ENCODE assay signal across 23 cellular contexts in the genomic region with DNA sequence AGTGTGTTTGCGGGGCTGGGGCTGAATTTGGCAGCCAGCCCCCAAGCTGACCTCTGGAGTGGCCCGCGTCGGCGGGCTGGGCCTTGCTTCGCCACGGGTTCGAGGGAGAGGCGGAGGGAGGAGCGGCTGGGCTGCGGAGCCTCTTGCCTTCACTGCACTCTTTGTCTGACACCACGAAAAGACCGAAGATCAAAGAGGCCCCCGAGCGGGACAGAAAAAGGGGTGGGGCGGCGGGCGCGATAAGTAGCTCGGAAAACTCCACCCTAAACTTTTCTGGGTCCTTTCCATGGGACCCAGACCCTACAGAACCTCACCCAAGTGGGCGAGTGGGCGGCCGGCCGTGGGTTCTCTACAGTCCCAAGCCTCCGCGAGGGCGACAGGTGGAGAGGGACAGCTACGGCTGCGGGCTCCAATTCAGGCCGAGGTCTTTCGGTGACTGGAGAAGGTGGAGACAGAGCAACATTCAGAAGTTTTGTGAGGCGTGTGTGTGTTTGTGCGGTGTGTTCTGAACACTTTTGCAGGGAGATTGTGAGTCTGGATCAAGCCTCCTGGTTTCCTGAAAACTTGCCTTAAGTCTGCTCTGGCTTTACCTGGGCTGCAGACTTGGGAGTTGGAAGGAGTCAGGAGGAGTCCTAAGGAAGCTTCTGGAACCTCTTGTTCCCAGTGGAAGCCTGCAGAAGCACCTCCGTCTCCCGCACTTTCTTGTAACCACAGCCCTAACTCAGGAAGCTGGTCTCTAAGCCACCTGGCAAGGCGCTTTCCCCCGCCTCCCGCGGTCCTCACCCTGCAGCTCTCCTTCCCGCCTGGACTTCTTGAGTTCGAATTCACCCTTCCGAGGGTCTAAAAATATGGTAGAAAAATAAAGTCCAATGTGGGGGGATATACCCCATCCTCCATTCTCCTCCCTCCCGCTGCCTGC. TPM values are rescaled to one million over a fixed set of nuclear protein-coding genes. Genes with fewer than 3 reads are reported as not detected.
DNase-seq lines count a peak whose midpoint lies in the region; ATAC-seq and TF ChIP-seq lines count a peak whose summit lies in the region.
"Had no signal": no experiment of that assay in that cellular context is flagged by ENCODE, and none has a peak within 500 bp of the region (broad histone marks: within the 10 kb centered on the region; RNA-seq: fewer than 3 reads in every experiment).

No MANE protein-coding gene starts in this region.

- CTCF ChIA-PET in activated naive CD4-positive, alpha-beta T cell treated with anti-CD3 and anti-CD28 coated beads, Interleukin-2, amount 10 ng/mL, durations not matched to agents 7 days and 5 days (lab: Charles Lee): interaction anchor here (0.5 kb wide), 1 partner anchor 676 kb away, joined by 4 read pairs; no protein-coding TSS in a partner anchor
- CTCF ChIA-PET in activated naive CD4-positive, alpha-beta T cell treated with anti-CD3 and anti-CD28 coated beads for 36 hours (lab: Charles Lee): interaction anchor here (0.6 kb wide), 2 partner anchors 32 to 245 kb away, joined by 3 read pairs; no protein-coding TSS in a partner anchor
- CTCF ChIA-PET in HEK293 (lab: Yijun Ruan, JAX): interaction anchor here (1.0 to 1.2 kb wide), 2 partner anchors 36 to 48 kb away, joined by 3 to 5 read pairs; no protein-coding TSS in a partner anchor

- H3K4me1 ChIP-seq in HEK293 (ENCODE audit: control insufficient read depth, insufficient read depth, low read length): peaks cover 14% of the 10 kb centered on the region
- H3K4me1 ChIP-seq: uterus had no signal

- TF ChIP-seq CTCF in HEK293 (tag by site-specific recombination; IDR thresholded peaks at IDR 0.05): no peak
- TF ChIP-seq CTCF in endothelial cell (IDR thresholded peaks at IDR 0.05; ENCODE audit: unreplicated experiment): no peak

- no peak overlapping the region for H3K27ac Mint-ChIP-seq in activated naive CD4-positive, alpha-beta T cell treated with anti-CD3 and anti-CD28 coated beads, Interleukin-2, amount 10 ng/mL, durations not matched to agents 7 days and 5 days
- no peak overlapping the region for H3K27ac Mint-ChIP-seq in activated naive CD4-positive, alpha-beta T cell treated with anti-CD3 and anti-CD28 coated beads for 36 hours
- H3K27ac Mint-ChIP-seq in endothelial cell (ENCODE audit: unreplicated experiment): no peak overlapping the region
- H3K27ac Mint-ChIP-seq in stimulated activated naive B cell treated with anti-CD40 and anti-IgM and Interleukin-4, amounts not matched to agents 10 μg/mL and 1 μg/mL and 100 μg/mL, for 72 hours: peak overlapping the region; percentile 10
- H3K27ac Mint-ChIP-seq: activated T-helper 1 cell treated with anti-CD3 and anti-CD28 coated beads, Interleukin-12 subunit alpha, Interleukin-12 subunit beta, Interleukin-2, Interleukin-4 antibody, amounts not matched to agents 30 ng/mL and 10 ng/mL and 1 ng/mL, durations not matched to agents 14 hours and 24 hours and 36 hours; HFFc6; stimulated activated naive CD8-positive, alpha-beta T cell treated with anti-CD3 and anti-CD28 coated beads, Interleukin-15, Interleukin-2, amounts not matched to agents 100 ng/mL and 50 ng/mL, for 24 hours had no signal

- no peak for TF ChIP-seq POLR2A in erythroblast (IDR thresholded peaks at IDR 0.05; ENCODE audit: low read length)

- peaks cover 32% of the 10 kb centered on the region for H3K4me1 Mint-ChIP-seq in activated naive CD4-positive, alpha-beta T cell treated with anti-CD3 and anti-CD28 coated beads, Interleukin-2, amount 10 ng/mL, durations not matched to agents 7 days and 5 days
- peaks cover 48% of the 10 kb centered on the region for H3K4me1 Mint-ChIP-seq in activated naive CD4-positive, alpha-beta T cell treated with anti-CD3 and anti-CD28 coated beads for 36 hours (ENCODE audit: low read depth)
- peaks cover 33% of the 10 kb centered on the region for H3K4me1 Mint-ChIP-seq in endothelial cell (ENCODE audit: unreplicated experiment)
- peaks cover 10 to 19% of the 10 kb centered on the region in 2 donors for H3K4me1 Mint-ChIP-seq in stimulated activated naive B cell treated with anti-CD40 and anti-IgM and Interleukin-4, amounts not matched to agents 10 μg/mL and 1 μg/mL and 100 μg/mL, for 72 hours

- POLR2A ChIA-PET in HEK293 (lab: Yijun Ruan, JAX): no interaction called here

- DNase-seq in activated naive CD4-positive, alpha-beta T cell treated with anti-CD3 and anti-CD28 coated beads, Interleukin-2, amount 10 ng/mL, durations not matched to agents 7 days and 5 days: peak; percentile 34
- DNase-seq in activated naive CD4-positive, alpha-beta T cell treated with anti-CD3 and anti-CD28 coated beads for 36 hours: no peak
- DNase-seq in endothelial cell (ENCODE audit: low spot score) (no peak), midbrain (lab: John Stamatoyannopoulos, UW) (no peak), NCI-H1436 (lab: John Stamatoyannopoulos, UW) (no peak), erythroblast (lab: John Stamatoyannopoulos, UW) (no peak)
- DNase-seq in stimulated activated naive B cell treated with anti-CD40 and anti-IgM and Interleukin-4, amounts not matched to agents 10 μg/mL and 1 μg/mL and 100 μg/mL, for 72 hours: no peak
- DNase-seq: activated CD4-positive, CD25-positive, alpha-beta regulatory T cell treated with anti-CD3 and anti-CD28 coated beads, Interleukin-2, amount 50 U/mL, for 72 hours; HFFc6; islet precursor cell; KG1; mesenchymal stem cell; NCI-H1092; NK-92 treated with Interleukin-12 subunit alpha and Interleukin-12 subunit beta, amount 100 ng/mL, for 24 hours; uterus had no signal

- H3K36me3 Mint-ChIP-seq in activated naive CD4-positive, alpha-beta T cell treated with anti-CD3 and anti-CD28 coated beads, Interleukin-2, amount 10 ng/mL, durations not matched to agents 7 days and 5 days: peaks cover 3% of the 10 kb centered on the region
- H3K36me3 Mint-ChIP-seq in activated naive CD4-positive, alpha-beta T cell treated with anti-CD3 and anti-CD28 coated beads for 36 hours (ENCODE audit: low read depth): no peaks in the 10 kb centered on the region
- peaks cover 6% of the 10 kb centered on the region for H3K36me3 Mint-ChIP-seq in endothelial cell (ENCODE audit: low read depth, unreplicated experiment)
- peaks cover 2 to 4% of the 10 kb centered on the region in 2 donors for H3K36me3 Mint-ChIP-seq in stimulated activated naive B cell treated with anti-CD40 and anti-IgM and Interleukin-4, amounts not matched to agents 10 μg/mL and 1 μg/mL and 100 μg/mL, for 72 hours

- intact Hi-C loops in activated naive CD4-positive, alpha-beta T cell treated with anti-CD3 and anti-CD28 coated beads for 36 hours (cut with micrococcal nuclease): no loop called here

- H3K9me3 ChIP-seq in HEK293 (ENCODE audit: control insufficient read depth, insufficient read depth, low read depth, low read length): no peaks in the 10 kb centered on the region
- H3K9me3 ChIP-seq: uterus had no signal

- peak overlapping the region; percentile 49 for H3K4me3 Mint-ChIP-seq in activated naive CD4-positive, alpha-beta T cell treated with anti-CD3 and anti-CD28 coated beads, Interleukin-2, amount 10 ng/mL, durations not matched to agents 7 days and 5 days
- H3K4me3 Mint-ChIP-seq in activated naive CD4-positive, alpha-beta T cell treated with anti-CD3 and anti-CD28 coated beads for 36 hours: no peak overlapping the region
- peak overlapping the region; percentile 66 for H3K4me3 Mint-ChIP-seq in endothelial cell (ENCODE audit: unreplicated experiment)
- H3K4me3 Mint-ChIP-seq in stimulated activated naive B cell treated with anti-CD40 and anti-IgM and Interleukin-4, amounts not matched to agents 10 μg/mL and 1 μg/mL and 100 μg/mL, for 72 hours: no peak overlapping the region
- H3K4me3 Mint-ChIP-seq: activated T-helper 1 cell treated with anti-CD3 and anti-CD28 coated beads, Interleukin-12 subunit alpha, Interleukin-12 subunit beta, Interleukin-2, Interleukin-4 antibody, amounts not matched to agents 30 ng/mL and 10 ng/mL and 1 ng/mL, durations not matched to agents 14 hours and 24 hours and 36 hours; HFFc6; stimulated activated naive CD8-positive, alpha-beta T cell treated with anti-CD3 and anti-CD28 coated beads, Interleukin-15, Interleukin-2, amounts not matched to agents 100 ng/mL and 50 ng/mL, for 24 hours had no signal

- no peak for ATAC-seq in stimulated activated naive B cell treated with anti-CD40 and anti-IgM and Interleukin-4, amounts not matched to agents 10 μg/mL and 1 μg/mL and 100 μg/mL, for 72 hours (replicated peaks)

- H3K4me3 ChIP-seq in HEK293 (ENCODE audit: low read depth, low read length): no peak overlapping the region
- H3K4me3 ChIP-seq: uterus had no signal

- H3K36me3 ChIP-seq in HEK293 (ENCODE audit: control insufficient read depth in 2 of 2, insufficient read depth in 1 of 2, low read length in 2 of 2): no peaks in the 10 kb centered on the region
- H3K36me3 ChIP-seq: uterus had no signal

- H3K27ac ChIP-seq in HEK293 (ENCODE audit: extremely low read depth, low read depth, low read length): no peak overlapping the region
- H3K27ac ChIP-seq: coronary artery, skin epidermis, uterus had no signal

- no peaks in the 10 kb centered on the region for H3K9me3 Mint-ChIP-seq in activated naive CD4-positive, alpha-beta T cell treated with anti-CD3 and anti-CD28 coated beads, Interleukin-2, amount 10 ng/mL, durations not matched to agents 7 days and 5 days
- H3K9me3 Mint-ChIP-seq in activated naive CD4-positive, alpha-beta T cell treated with anti-CD3 and anti-CD28 coated beads for 36 hours: no peaks in the 10 kb centered on the region
- H3K9me3 Mint-ChIP-seq in endothelial cell (ENCODE audit: unreplicated experiment): no peaks in the 10 kb centered on the region
- H3K9me3 Mint-ChIP-seq in stimulated activated naive B cell treated with anti-CD40 and anti-IgM and Interleukin-4, amounts not matched to agents 10 μg/mL and 1 μg/mL and 100 μg/mL, for 72 hours: no peaks in the 10 kb centered on the region
- H3K9me3 Mint-ChIP-seq: activated T-helper 1 cell treated with anti-CD3 and anti-CD28 coated beads, Interleukin-12 subunit alpha, Interleukin-12 subunit beta, Interleukin-2, Interleukin-4 antibody, amounts not matched to agents 30 ng/mL and 10 ng/mL and 1 ng/mL, durations not matched to agents 14 hours and 24 hours and 36 hours; HFFc6; stimulated activated naive CD8-positive, alpha-beta T cell treated with anti-CD3 and anti-CD28 coated beads, Interleukin-15, Interleukin-2, amounts not matched to agents 100 ng/mL and 50 ng/mL, for 24 hours had no signal

- H3K27me3 Mint-ChIP-seq in activated naive CD4-positive, alpha-beta T cell treated with anti-CD3 and anti-CD28 coated beads, Interleukin-2, amount 10 ng/mL, durations not matched to agents 7 days and 5 days: peaks cover 100% of the 10 kb centered on the region
- peaks cover 77% of the 10 kb centered on the region for H3K27me3 Mint-ChIP-seq in activated naive CD4-positive, alpha-beta T cell treated with anti-CD3 and anti-CD28 coated beads for 36 hours (ENCODE audit: low read depth)
- peaks cover 43% of the 10 kb centered on the region for H3K27me3 Mint-ChIP-seq in endothelial cell (ENCODE audit: unreplicated experiment)
- peaks cover 86% of the 10 kb centered on the region in 2 donors for H3K27me3 Mint-ChIP-seq in stimulated activated naive B cell treated with anti-CD40 and anti-IgM and Interleukin-4, amounts not matched to agents 10 μg/mL and 1 μg/mL and 100 μg/mL, for 72 hours

TF ChIP-seq in HEK293, 187 proteins besides CTCF, POLR2A, EP300 and RAD21 (continues in another document):
- peak; percentile 60; the same call in 1 of the 2 replicates for TF ChIP-seq SCRT2 (tag by site-specific recombination; IDR thresholded peaks at IDR 0.05)

RNA-seq across cellular contexts. Expression of a gene that starts 14.8 kb away (rescaled TPM):
- total RNA-seq in activated naive CD4-positive, alpha-beta T cell treated with anti-CD3 and anti-CD28 coated beads for 36 hours: not detected
- total RNA-seq in endothelial cell (ENCODE audit: unreplicated experiment): 1.4 TPM
- total RNA-seq: activated T-helper 1 cell treated with anti-CD3 and anti-CD28 coated beads, Interleukin-12 subunit alpha, Interleukin-12 subunit beta, Interleukin-2, Interleukin-4 antibody, amounts not matched to agents 30 ng/mL and 10 ng/mL and 1 ng/mL, durations not matched to agents 14 hours and 24 hours and 36 hours; epithelial cell of proximal tubule; HFFc6; omental fat pad; T-helper 2 cell treated with Interferon-gamma antibody and Interleukin-4, amounts not matched to agents 100 ng/mL and 5 ng/mL, for 36 hours; uterus had no signal

Comparison
In these comparisons a context has a peak if more than half of its experiments do, and no peak if none do; other contexts are left out.
1. H3K4me3 Mint-ChIP-seq: peak in activated naive CD4-positive, alpha-beta T cell treated with anti-CD3 and anti-CD28 coated beads, Interleukin-2, amount 10 ng/mL, durations not matched to agents 7 days and 5 days (single experiment) and endothelial cell (single experiment); none in activated naive CD4-positive, alpha-beta T cell treated with anti-CD3 and anti-CD28 coated beads for 36 hours (single experiment) and stimulated activated naive B cell treated with anti-CD40 and anti-IgM and Interleukin-4, amounts not matched to agents 10 μg/mL and 1 μg/mL and 100 μg/mL, for 72 hours (0 of 2).